In the genomic region with DNA sequence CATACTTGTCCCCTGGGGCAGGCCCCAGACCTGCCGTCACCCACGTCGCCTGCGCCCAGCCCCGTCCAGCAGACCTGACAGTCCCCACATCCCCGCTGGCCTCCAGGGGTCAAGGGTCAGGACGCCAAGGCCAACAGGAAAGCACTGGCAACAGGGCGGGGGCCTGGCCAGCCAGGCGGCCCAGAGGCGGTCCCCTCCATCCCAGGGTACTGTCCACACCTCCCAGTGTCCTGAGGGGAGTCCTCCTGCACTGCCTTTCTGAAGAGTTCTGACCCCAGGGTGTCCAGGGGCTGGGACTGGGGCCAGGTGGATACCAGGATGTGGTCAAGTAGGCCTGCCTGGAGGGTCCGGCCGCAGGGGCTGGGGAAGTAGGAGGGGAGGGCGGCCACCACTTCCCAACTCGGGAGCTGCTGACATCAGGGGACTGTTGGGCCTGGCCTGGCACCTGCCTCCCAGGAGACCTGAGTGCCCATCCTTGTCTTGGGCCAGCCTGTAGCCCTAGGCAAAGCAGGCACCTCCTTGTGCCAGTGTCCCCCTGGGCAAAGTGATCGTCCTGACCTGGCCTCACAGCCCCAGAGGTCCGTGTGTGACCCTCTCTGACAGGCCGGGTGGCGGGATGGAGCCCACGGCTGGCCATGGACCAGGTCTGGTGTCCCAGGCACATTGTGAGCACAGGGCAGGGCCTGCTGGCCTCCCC, we compare ENCODE assay signal across 1 cellular context.
A peak's percentile ranks its signal among the peaks of the same experiment; 100 is the strongest.
TF ChIP-seq lines count a peak whose summit lies in the region.

No MANE protein-coding gene starts in this region.

TF ChIP-seq in HepG2, 621 proteins besides CTCF, POLR2A, EP300 and RAD21 (continued from another document and continues in another):
- TF ChIP-seq, protein P1, sequence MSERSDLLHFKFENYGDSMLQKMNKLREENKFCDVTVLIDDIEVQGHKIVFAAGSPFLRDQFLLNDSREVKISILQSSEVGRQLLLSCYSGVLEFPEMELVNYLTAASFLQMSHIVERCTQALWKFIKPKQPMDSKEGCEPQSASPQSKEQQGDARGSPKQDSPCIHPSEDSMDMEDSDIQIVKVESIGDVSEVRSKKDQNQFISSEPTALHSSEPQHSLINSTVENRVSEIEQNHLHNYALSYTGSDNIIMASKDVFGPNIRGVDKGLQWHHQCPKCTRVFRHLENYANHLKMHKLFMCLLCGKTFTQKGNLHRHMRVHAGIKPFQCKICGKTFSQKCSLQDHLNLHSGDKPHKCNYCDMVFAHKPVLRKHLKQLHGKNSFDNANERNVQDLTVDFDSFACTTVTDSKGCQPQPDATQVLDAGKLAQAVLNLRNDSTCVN (CRISPR knock-in tag; IDR thresholded peaks at IDR 0.05; ENCODE audit: borderline replicate concordance): no peak
- TF ChIP-seq KDM5A (IDR thresholded peaks at IDR 0.05; ENCODE audit: borderline replicate concordance, low read length) (no peak), CBX1 (IDR thresholded peaks at IDR 0.05; ENCODE audit: low read depth) (no peak), MLLT10 (CRISPR knock-in tag; IDR thresholded peaks at IDR 0.05) (no peak), NR1H2 (CRISPR knock-in tag; IDR thresholded peaks at IDR 0.05; ENCODE audit: borderline replicate concordance, low read depth) (no peak), SAFB2 (CRISPR knock-in tag; IDR thresholded peaks at IDR 0.05; ENCODE audit: borderline replicate concordance, low read depth) (peak; percentile 57), ZNF749 (CRISPR knock-in tag; IDR thresholded peaks at IDR 0.05; ENCODE audit: borderline replicate concordance) (no peak), ZNF510 (CRISPR knock-in tag; IDR thresholded peaks at IDR 0.05; ENCODE audit: low read depth) (no peak), REXO4 (CRISPR knock-in tag; IDR thresholded peaks at IDR 0.05; ENCODE audit: borderline replicate concordance) (no peak), ZNF33A (CRISPR knock-in tag; IDR thresholded peaks at IDR 0.05; ENCODE audit: borderline replicate concordance) (no peak), SP5 (CRISPR knock-in tag; IDR thresholded peaks at IDR 0.05; ENCODE audit: borderline replicate concordance, low read depth) (peak; percentile 82)
- TF ChIP-seq, protein P2, sequence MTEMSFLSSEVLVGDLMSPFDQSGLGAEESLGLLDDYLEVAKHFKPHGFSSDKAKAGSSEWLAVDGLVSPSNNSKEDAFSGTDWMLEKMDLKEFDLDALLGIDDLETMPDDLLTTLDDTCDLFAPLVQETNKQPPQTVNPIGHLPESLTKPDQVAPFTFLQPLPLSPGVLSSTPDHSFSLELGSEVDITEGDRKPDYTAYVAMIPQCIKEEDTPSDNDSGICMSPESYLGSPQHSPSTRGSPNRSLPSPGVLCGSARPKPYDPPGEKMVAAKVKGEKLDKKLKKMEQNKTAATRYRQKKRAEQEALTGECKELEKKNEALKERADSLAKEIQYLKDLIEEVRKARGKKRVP (CRISPR knock-in tag; IDR thresholded peaks at IDR 0.05): no peak
- TF ChIP-seq, protein P3, sequence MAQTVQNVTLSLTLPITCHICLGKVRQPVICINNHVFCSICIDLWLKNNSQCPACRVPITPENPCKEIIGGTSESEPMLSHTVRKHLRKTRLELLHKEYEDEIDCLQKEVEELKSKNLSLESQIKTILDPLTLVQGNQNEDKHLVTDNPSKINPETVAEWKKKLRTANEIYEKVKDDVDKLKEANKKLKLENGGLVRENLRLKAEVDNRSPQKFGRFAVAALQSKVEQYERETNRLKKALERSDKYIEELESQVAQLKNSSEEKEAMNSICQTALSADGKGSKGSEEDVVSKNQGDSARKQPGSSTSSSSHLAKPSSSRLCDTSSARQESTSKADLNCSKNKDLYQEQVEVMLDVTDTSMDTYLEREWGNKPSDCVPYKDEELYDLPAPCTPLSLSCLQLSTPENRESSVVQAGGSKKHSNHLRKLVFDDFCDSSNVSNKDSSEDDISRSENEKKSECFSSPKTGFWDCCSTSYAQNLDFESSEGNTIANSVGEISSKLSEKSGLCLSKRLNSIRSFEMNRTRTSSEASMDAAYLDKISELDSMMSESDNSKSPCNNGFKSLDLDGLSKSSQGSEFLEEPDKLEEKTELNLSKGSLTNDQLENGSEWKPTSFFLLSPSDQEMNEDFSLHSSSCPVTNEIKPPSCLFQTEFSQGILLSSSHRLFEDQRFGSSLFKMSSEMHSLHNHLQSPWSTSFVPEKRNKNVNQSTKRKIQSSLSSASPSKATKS (CRISPR knock-in tag; IDR thresholded peaks at IDR 0.05): no peak
- TF ChIP-seq, protein P4, sequence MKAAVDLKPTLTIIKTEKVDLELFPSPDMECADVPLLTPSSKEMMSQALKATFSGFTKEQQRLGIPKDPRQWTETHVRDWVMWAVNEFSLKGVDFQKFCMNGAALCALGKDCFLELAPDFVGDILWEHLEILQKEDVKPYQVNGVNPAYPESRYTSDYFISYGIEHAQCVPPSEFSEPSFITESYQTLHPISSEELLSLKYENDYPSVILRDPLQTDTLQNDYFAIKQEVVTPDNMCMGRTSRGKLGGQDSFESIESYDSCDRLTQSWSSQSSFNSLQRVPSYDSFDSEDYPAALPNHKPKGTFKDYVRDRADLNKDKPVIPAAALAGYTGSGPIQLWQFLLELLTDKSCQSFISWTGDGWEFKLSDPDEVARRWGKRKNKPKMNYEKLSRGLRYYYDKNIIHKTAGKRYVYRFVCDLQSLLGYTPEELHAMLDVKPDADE (CRISPR knock-in tag; IDR thresholded peaks at IDR 0.05): 0 out of 2 replicates have a peak, but pooled peaks have one; percentile 17
- TF ChIP-seq, protein P5, sequence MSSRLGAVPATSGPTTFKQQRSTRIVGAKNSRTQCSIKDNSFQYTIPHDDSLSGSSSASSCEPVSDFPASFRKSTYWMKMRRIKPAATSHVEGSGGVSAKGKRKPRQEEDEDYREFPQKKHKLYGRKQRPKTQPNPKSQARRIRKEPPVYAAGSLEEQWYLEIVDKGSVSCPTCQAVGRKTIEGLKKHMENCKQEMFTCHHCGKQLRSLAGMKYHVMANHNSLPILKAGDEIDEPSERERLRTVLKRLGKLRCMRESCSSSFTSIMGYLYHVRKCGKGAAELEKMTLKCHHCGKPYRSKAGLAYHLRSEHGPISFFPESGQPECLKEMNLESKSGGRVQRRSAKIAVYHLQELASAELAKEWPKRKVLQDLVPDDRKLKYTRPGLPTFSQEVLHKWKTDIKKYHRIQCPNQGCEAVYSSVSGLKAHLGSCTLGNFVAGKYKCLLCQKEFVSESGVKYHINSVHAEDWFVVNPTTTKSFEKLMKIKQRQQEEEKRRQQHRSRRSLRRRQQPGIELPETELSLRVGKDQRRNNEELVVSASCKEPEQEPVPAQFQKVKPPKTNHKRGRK (CRISPR knock-in tag; IDR thresholded peaks at IDR 0.05): no peak
- TF ChIP-seq, protein P6, sequence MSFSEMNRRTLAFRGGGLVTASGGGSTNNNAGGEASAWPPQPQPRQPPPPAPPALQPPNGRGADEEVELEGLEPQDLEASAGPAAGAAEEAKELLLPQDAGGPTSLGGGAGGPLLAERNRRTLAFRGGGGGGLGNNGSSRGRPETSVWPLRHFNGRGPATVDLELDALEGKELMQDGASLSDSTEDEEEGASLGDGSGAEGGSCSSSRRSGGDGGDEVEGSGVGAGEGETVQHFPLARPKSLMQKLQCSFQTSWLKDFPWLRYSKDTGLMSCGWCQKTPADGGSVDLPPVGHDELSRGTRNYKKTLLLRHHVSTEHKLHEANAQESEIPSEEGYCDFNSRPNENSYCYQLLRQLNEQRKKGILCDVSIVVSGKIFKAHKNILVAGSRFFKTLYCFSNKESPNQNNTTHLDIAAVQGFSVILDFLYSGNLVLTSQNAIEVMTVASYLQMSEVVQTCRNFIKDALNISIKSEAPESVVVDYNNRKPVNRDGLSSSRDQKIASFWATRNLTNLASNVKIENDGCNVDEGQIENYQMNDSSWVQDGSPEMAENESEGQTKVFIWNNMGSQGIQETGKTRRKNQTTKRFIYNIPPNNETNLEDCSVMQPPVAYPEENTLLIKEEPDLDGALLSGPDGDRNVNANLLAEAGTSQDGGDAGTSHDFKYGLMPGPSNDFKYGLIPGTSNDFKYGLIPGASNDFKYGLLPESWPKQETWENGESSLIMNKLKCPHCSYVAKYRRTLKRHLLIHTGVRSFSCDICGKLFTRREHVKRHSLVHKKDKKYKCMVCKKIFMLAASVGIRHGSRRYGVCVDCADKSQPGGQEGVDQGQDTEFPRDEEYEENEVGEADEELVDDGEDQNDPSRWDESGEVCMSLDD (CRISPR knock-in tag; IDR thresholded peaks at IDR 0.05; ENCODE audit: borderline replicate concordance): no peak
- TF ChIP-seq, protein P7, sequence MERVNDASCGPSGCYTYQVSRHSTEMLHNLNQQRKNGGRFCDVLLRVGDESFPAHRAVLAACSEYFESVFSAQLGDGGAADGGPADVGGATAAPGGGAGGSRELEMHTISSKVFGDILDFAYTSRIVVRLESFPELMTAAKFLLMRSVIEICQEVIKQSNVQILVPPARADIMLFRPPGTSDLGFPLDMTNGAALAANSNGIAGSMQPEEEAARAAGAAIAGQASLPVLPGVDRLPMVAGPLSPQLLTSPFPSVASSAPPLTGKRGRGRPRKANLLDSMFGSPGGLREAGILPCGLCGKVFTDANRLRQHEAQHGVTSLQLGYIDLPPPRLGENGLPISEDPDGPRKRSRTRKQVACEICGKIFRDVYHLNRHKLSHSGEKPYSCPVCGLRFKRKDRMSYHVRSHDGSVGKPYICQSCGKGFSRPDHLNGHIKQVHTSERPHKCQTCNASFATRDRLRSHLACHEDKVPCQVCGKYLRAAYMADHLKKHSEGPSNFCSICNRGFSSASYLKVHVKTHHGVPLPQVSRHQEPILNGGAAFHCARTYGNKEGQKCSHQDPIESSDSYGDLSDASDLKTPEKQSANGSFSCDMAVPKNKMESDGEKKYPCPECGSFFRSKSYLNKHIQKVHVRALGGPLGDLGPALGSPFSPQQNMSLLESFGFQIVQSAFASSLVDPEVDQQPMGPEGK (CRISPR knock-in tag; IDR thresholded peaks at IDR 0.05): peak; percentile 91
- TF ChIP-seq, protein P8, sequence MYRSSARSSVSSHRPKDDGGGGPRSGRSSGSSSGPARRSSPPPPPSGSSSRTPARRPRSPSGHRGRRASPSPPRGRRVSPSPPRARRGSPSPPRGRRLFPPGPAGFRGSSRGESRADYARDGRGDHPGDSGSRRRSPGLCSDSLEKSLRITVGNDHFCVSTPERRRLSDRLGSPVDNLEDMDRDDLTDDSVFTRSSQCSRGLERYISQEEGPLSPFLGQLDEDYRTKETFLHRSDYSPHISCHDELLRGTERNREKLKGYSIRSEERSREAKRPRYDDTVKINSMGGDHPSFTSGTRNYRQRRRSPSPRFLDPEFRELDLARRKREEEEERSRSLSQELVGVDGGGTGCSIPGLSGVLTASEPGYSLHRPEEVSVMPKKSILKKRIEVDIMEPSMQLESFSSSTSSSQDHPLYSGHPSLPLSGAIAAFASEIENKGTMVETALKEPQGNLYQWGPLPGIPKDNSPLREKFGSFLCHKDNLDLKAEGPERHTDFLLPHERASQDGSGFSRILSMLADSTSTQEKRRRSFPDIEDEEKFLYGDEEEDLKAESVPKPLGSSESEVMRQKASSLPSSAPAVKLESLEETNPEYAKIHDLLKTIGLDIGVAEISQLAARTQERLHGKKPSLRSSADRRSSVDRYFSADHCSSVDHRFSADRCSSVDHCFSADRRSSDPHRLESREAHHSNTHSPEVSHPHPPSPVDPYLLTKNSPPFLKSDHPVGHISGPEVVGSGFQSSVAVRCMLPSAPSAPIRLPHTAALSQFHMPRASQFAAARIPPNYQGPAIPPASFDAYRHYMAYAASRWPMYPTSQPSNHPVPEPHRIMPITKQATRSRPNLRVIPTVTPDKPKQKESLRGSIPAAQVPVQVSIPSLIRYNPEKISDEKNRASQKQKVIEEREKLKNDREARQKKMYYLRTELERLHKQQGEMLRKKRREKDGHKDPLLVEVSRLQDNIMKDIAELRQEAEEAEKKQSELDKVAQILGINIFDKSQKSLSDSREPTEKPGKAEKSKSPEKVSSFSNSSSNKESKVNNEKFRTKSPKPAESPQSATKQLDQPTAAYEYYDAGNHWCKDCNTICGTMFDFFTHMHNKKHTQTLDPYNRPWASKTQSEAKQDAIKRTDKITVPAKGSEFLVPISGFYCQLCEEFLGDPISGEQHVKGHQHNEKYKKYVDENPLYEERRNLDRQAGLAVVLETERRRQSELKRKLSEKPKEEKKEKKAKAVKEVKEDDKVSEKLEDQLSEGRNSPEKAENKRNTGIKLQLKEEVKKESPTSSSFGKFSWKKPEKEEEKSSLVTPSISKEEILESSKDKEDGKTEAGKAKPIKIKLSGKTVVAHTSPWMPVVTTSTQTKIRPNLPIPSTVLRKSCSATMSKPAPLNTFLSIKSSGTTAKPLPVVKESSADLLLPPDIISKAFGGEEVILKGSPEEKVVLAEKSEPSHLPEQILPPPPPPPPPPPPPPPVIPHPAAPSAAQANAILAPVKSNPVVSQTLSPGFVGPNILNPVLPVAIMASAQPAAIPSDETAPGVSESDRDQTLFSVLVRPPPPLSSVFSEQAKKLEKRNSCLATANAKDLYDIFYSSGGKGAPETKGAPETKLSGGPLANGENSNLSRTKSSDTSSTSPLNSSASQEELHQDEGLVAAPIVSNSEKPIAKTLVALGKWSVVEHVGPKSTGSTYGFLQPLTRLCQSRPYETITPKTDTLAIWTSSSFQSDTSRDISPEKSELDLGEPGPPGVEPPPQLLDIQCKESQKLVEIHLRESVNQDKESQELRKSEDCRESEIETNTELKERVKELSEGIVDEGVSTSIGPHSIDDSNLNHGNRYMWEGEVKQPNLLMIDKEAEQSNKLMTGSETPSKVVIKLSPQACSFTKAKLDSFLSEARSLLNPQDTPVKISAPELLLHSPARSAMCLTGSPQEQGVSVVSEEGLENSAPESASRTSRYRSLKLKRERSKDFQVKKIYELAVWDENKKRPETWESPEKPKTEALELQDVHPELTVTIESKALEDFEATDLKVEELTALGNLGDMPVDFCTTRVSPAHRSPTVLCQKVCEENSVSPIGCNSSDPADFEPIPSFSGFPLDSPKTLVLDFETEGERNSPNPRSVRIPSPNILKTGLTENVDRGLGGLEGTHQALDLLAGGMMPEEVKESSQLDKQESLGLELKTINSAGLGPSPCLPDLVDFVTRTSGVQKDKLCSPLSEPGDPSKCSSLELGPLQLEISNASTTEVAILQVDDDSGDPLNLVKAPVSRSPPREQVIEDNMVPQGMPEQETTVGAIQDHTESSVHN (CRISPR knock-in tag; IDR thresholded peaks at IDR 0.05): 0 out of 2 replicates have a peak, but pooled peaks have one; percentile 15
